In the genomic region with DNA sequence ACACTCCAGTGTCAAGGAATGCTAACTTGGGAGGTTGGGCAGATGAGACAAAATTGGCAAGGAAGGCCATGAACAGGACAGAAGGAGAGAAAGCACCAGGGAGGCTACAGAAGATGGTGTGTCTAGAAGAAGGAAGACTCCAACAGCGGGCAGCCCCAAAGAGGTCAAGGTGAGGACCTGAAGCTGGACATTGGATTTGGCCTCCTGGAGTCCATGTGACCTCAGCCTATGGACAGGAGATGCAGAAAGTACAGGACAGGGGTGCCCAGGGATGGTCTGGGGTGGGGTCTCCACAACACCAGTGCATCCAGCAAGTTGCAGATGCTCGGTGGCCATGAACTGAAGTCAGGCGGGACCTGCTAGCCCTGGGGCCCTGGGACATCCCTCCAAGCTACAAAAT, we compare ENCODE assay signal across 27 cellular contexts.
"Had no signal": no experiment of that assay in that cellular context is flagged by ENCODE, and none has a peak within 500 bp of the region (broad histone marks: within the 10 kb centered on the region; RNA-seq: fewer than 3 reads in every experiment).

No MANE protein-coding gene starts in this region.

- H3K9me2 ChIP-seq: SK-N-SH had no signal

- H3K36me3 ChIP-seq: ascending aorta, brain microvascular endothelial cell, esophagus muscularis mucosa, heart right ventricle, pancreas, right atrium auricular region, suprapubic skin, tibial artery, upper lobe of right lung had no signal

- ATAC-seq: foreskin keratinocyte; heart right ventricle; left ventricle myocardium superior; pancreas; psoas muscle; stimulated activated naive B cell treated with anti-CD40 and anti-IgM and Interleukin-4, amounts not matched to agents 10 μg/mL and 1 μg/mL and 100 μg/mL, for 72 hours; upper lobe of right lung had no signal

- H3K27me3 ChIP-seq: ascending aorta, brain microvascular endothelial cell, foreskin keratinocyte, pancreas, right atrium auricular region, upper lobe of right lung had no signal

- H3K4me3 ChIP-seq: ascending aorta, esophagus muscularis mucosa, heart right ventricle, pancreas, psoas muscle, right atrium auricular region, smooth muscle cell, suprapubic skin, tibial artery, upper lobe of right lung had no signal

- H3K27ac ChIP-seq: ascending aorta, brain microvascular endothelial cell, esophagus muscularis mucosa, foreskin keratinocyte, heart right ventricle, pancreas, psoas muscle, right atrium auricular region, suprapubic skin, tibial artery, upper lobe of right lung had no signal

- H3K4me1 ChIP-seq: ascending aorta, esophagus muscularis mucosa, foreskin keratinocyte, heart right ventricle, pancreas, psoas muscle, right atrium auricular region, suprapubic skin, tibial artery, upper lobe of right lung had no signal

- H3K9me3 ChIP-seq: ascending aorta, esophagus muscularis mucosa, heart right ventricle, pancreas, psoas muscle, right atrium auricular region, SK-N-SH, suprapubic skin, tibial artery, upper lobe of right lung had no signal

- H3K4me2 ChIP-seq: SK-N-SH, smooth muscle cell had no signal

- DNase-seq: activated B cell treated with CpG ODN at 0.5 μM for 24 hours; activated CD4-positive, alpha-beta T cell treated with anti-CD3 and anti-CD28 coated beads, Interleukin-2, amount 50 U/mL, for 1 hour; activated gamma-delta T cell; activated naive CD4-positive, alpha-beta T cell treated with anti-CD3 and anti-CD28 coated beads, Interleukin-2, amount 10 ng/mL, durations not matched to agents 7 days and 5 days; activated naive CD8-positive, alpha-beta T cell treated with anti-CD3 and anti-CD28 coated beads, Interleukin-2, amount 10 ng/mL, durations not matched to agents 7 days and 5 days; activated T-cell treated with anti-CD3 and anti-CD28 coated beads, Interleukin-2, amount 50 U/mL, for 48 hours; brain microvascular endothelial cell; central memory CD4-positive, alpha-beta T cell; foreskin keratinocyte; heart right ventricle; left ventricle myocardium superior; naive B cell; nucleus accumbens; pancreas; psoas muscle; SK-N-SH; stimulated activated CD4-positive, alpha-beta T cell treated with anti-CD3 and anti-CD28 coated beads, Interleukin-15, amount 100 ng/mL, for 24 hours; stimulated activated CD4-positive, alpha-beta T cell treated with anti-CD3 and anti-CD28 coated beads, Interleukin-2, amount 100 ng/mL, for 24 hours; stimulated activated naive B cell treated with anti-CD40 and anti-IgM and Interleukin-4, amounts not matched to agents 10 μg/mL and 1 μg/mL and 100 μg/mL, for 72 hours; SW 1271; upper lobe of right lung had no signal
